In the genomic region with DNA sequence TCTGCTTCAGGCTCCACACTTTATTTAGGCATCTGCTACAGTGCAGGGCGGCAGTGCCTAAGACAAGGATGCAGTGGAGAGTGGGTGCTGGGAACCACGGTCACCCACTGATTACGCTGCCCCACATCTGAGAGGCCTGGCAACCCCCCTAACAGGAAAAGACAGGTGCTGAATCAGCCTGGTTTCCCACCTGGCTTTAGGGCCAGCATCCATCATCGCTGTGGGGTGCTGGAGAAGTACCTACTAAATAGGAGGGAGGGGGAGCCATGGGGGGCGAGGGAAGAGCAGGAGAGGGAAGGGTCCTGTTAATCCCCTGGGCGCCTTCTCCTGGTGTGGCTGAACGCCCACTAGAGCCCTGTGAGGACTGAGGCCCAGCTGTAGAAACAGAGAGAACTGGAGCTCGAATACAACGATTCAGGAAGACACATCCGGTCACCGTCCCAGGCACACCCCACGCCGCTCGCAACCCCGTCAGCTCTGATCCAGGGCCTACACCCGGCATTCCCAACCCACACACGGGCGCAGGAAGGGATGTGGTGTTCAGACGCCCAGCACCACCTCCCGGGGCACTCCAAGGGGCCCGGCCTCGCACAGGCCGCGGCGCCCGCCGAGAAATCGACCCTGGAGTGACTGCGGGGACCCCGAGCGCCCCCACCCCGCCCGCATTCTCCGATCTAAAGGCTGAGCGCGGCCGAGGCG, we compare ENCODE assay signal across 8 cellular contexts. TPM values are rescaled to one million over a fixed set of nuclear protein-coding genes. Genes with fewer than 3 reads are reported as not detected.
DNase-seq lines count a peak whose midpoint lies in the region; ATAC-seq lines count a peak whose summit lies in the region.

No MANE protein-coding gene starts in this region.

- H2AFZ ChIP-seq in neuronal stem cell (ENCODE audit: low read length), result peak overlapping the region; percentile 96

- H3K36me3 ChIP-seq in neuronal stem cell (replicated peaks in 1 of 2; ENCODE audit: control insufficient read depth in 2 of 2, insufficient read depth in 2 of 2, low read length in 2 of 2) (peaks cover 20 to 42% of the 10 kb centered on the region in 2 donors), urinary bladder (ENCODE audit: insufficient read depth) (no peaks in the 10 kb centered on the region)

- H3K27me3 ChIP-seq in neuronal stem cell (ENCODE audit: control insufficient read depth in 3 of 3, insufficient read depth in 3 of 3, low read depth in 1 of 3, low read length in 3 of 3), result no peaks in the 10 kb centered on the region

- H3K9ac ChIP-seq in neuronal stem cell (ENCODE audit: low read depth, low read length, poor library complexity), result peak overlapping the region; percentile 87

- peaks cover 7% of the 10 kb centered on the region in 2 donors for H3K4me1 ChIP-seq in neuronal stem cell (ENCODE audit: control insufficient read depth in 2 of 2, insufficient read depth in 1 of 2, low read depth in 1 of 2, low read length in 2 of 2)
- peaks cover 2% of the 10 kb centered on the region for H3K4me1 ChIP-seq in urinary bladder (ENCODE audit: insufficient read depth)

- peaks cover 52% of the 10 kb centered on the region for H3K36me3 Mint-ChIP-seq in activated T-cell treated with anti-CD3 and anti-CD28 coated beads, Interleukin-2, amount 50 U/mL, for 24 hours (ENCODE audit: low read depth)

- peaks cover 67% of the 10 kb centered on the region for H3K4me1 Mint-ChIP-seq in activated T-cell treated with anti-CD3 and anti-CD28 coated beads, Interleukin-2, amount 50 U/mL, for 24 hours (ENCODE audit: low read depth)

- peak overlapping the region; percentile 57 for H2BK5ac ChIP-seq in neuronal stem cell (ENCODE audit: low read length)

- peak overlapping the region; percentile 85 for H3K4me2 ChIP-seq in neuronal stem cell (ENCODE audit: insufficient read depth, low read length, poor library complexity, severe bottlenecking)

- H2BK12ac ChIP-seq in neuronal stem cell (ENCODE audit: low read length), result no peak overlapping the region

- H3K27ac ChIP-seq in neuronal stem cell (replicated peaks; ENCODE audit: low read length), result peak overlapping the region; percentile 74
- peak overlapping the region; percentile 78 for H3K27ac ChIP-seq in urinary bladder (ENCODE audit: low read depth)

- H3K18ac ChIP-seq in neuronal stem cell (ENCODE audit: low read length), result peak overlapping the region; percentile 97

- H3K27me3 Mint-ChIP-seq in activated T-cell treated with anti-CD3 and anti-CD28 coated beads, Interleukin-2, amount 50 U/mL, for 24 hours, result no peaks in the 10 kb centered on the region

- peak overlapping the region; percentile 86 for H2AK5ac ChIP-seq in neuronal stem cell (ENCODE audit: low read depth, low read length)

- WGBS in neuronal stem cell (ENCODE audit: extremely low coverage in 2 of 2, insufficient read length in 2 of 2, insufficient replicate concordance in 1 of 2), 2 donors, result no CpG with 5 or more reads among the region's 38 CpGs
- WGBS in urinary bladder, result 6% methylated on average over 38 of the region's 38 CpGs

- H3K27ac Mint-ChIP-seq in activated T-cell treated with anti-CD3 and anti-CD28 coated beads, Interleukin-2, amount 50 U/mL, for 24 hours, result peak overlapping the region; percentile 96

- no peak overlapping the region for H4K8ac ChIP-seq in neuronal stem cell (ENCODE audit: low read depth, low read length)

- H3K4me3 ChIP-seq in neuronal stem cell (ENCODE audit: low read length in 2 of 2), result peak overlapping the region; percentile 64 to 91
- peak overlapping the region; percentile 90 for H3K4me3 ChIP-seq in urinary bladder (ENCODE audit: low read depth, low read length)

- H3K79me1 ChIP-seq in neuronal stem cell (ENCODE audit: low read depth, low read length), result peaks cover 4% of the 10 kb centered on the region

- H3K4me3 Mint-ChIP-seq in activated T-cell treated with anti-CD3 and anti-CD28 coated beads, Interleukin-2, amount 50 U/mL, for 24 hours, result peak overlapping the region; percentile 86

- no peak overlapping the region for H2BK120ac ChIP-seq in neuronal stem cell (ENCODE audit: low read depth, low read length)

- H3K14ac ChIP-seq in neuronal stem cell (ENCODE audit: low read length), result peak overlapping the region; percentile 78

- ATAC-seq in HG02884 (IDR thresholded peaks at IDR 0.05; ENCODE audit: unreplicated experiment), result peak; percentile 26

- peak; percentile 27 for DNase-seq in activated effector memory CD4-positive, alpha-beta T cell treated with Interleukin-2 at 50 U/mL for 16 hours
- no peak for DNase-seq in activated effector memory CD4-positive, alpha-beta T cell treated with anti-CD3 and anti-CD28 coated beads, Interleukin-2, amount 50 U/mL, for 16 hours
- DNase-seq in NCI-H2227 treated with DMSO at 0.1 percent for 48 hours (lab: John Stamatoyannopoulos, UW) (peak; percentile 15), fibroblast of the conjunctiva (ENCODE audit: low read depth) (peak; percentile 20), neuronal stem cell (ENCODE audit: low spot score) (peak; percentile 27)
- DNase-seq in activated T-cell treated with anti-CD3 and anti-CD28 coated beads, Interleukin-2, amount 50 U/mL, for 24 hours, result peak; percentile 76

- peaks cover 0 to 5% of the 10 kb centered on the region in 2 donors for H3K9me3 ChIP-seq in neuronal stem cell (replicated peaks in 1 of 2; ENCODE audit: control insufficient read depth in 2 of 2, insufficient read depth in 1 of 2, low read depth in 1 of 2, low read length in 2 of 2)

- H4K91ac ChIP-seq in neuronal stem cell (ENCODE audit: low read depth, low read length, poor library complexity), result no peak overlapping the region

- no peak overlapping the region for H3K4ac ChIP-seq in neuronal stem cell (ENCODE audit: low read length)

- no peaks in the 10 kb centered on the region for H3K9me3 Mint-ChIP-seq in activated T-cell treated with anti-CD3 and anti-CD28 coated beads, Interleukin-2, amount 50 U/mL, for 24 hours

- H2BK15ac ChIP-seq in neuronal stem cell (ENCODE audit: low read length), result peak overlapping the region; percentile 31

- peak overlapping the region; percentile 68 for H3K23ac ChIP-seq in neuronal stem cell (ENCODE audit: low read depth, low read length, poor library complexity)

RNA-seq across cellular contexts. Expression of a gene that starts 0.6 kb away (rescaled TPM):
- polyA plus RNA-seq in neuronal stem cell (2013, experiment 1 of 2), result 95.6 TPM
- 95.4 TPM for polyA plus RNA-seq in neuronal stem cell (2013, experiment 2 of 2)
- 68.7 TPM for total RNA-seq in urinary bladder
- polyA plus RNA-seq in urinary bladder, result 71.7 TPM
